8 cellular contexts compared by ENCODE assay signal in genomic region chrX:47143894-47144625, GRCh38. TPM values are rescaled to one million over a fixed set of nuclear protein-coding genes. Genes with fewer than 3 reads are reported as not detected.
DNase-seq lines count a peak whose midpoint lies in the region; ATAC-seq and TF ChIP-seq lines count a peak whose summit lies in the region.

No MANE protein-coding gene starts in this region.

- peaks cover 54% of the 10 kb centered on the region for H3K79me2 ChIP-seq in MM.1S (ENCODE audit: low read length)

- H3K36me3 ChIP-seq in MM.1S (replicated peaks; ENCODE audit: insufficient read depth, low read length) (no peaks in the 10 kb centered on the region), neutrophil (no peaks in the 10 kb centered on the region)

- no peaks in the 10 kb centered on the region for H3K9me3 Mint-ChIP-seq in activated T-helper 17 cell treated with anti-CD3 and anti-CD28 coated beads, Interleukin-2, amount 50 U/mL, for 72 hours

- peaks cover 3% of the 10 kb centered on the region; the same call in 1 of the 2 replicates for H4K20me1 ChIP-seq in MM.1S (ENCODE audit: insufficient read depth, low read length)

- no peaks in the 10 kb centered on the region for H3K4me1 ChIP-seq in MM.1S (ENCODE audit: low read length)
- H3K4me1 ChIP-seq in neutrophil (ENCODE audit: control insufficient read depth in 1 of 2, insufficient read depth in 1 of 2, low read depth in 1 of 2, low read length in 1 of 2), result peaks cover 23% of the 10 kb centered on the region in 2 experiments

- peak overlapping the region; percentile 66 for H3K4me2 ChIP-seq in MM.1S (ENCODE audit: low read depth, low read length)

- H3K4me3 ChIP-seq in MM.1S (ENCODE audit: low read length) (peak overlapping the region; percentile 85), neutrophil (ENCODE audit: low read depth in 1 of 2, low read length in 1 of 2) (peak overlapping the region; percentile 73 to 79)

- H3K27ac Mint-ChIP-seq in activated T-helper 17 cell treated with anti-CD3 and anti-CD28 coated beads, Interleukin-2, amount 50 U/mL, for 72 hours, result peak overlapping the region; percentile 100

- DNase-seq in DMS 273 (lab: John Stamatoyannopoulos, UW; ENCODE audit: unreplicated experiment) (peak; percentile 71), DMS 273 treated with DMSO at 0.1 percent for 48 hours (lab: John Stamatoyannopoulos, UW) (no peak), MM.1S (peak; percentile 46), globus pallidus (ENCODE audit: low spot score) (peak; percentile 37)

- H3K36me3 Mint-ChIP-seq in activated T-helper 17 cell treated with anti-CD3 and anti-CD28 coated beads, Interleukin-2, amount 50 U/mL, for 72 hours (ENCODE audit: low read depth), result peaks cover 83% of the 10 kb centered on the region

- H3K9me3 ChIP-seq in MM.1S (replicated peaks; ENCODE audit: insufficient read depth, low read length), result no peaks in the 10 kb centered on the region
- H3K9me3 ChIP-seq in neutrophil, result no peaks in the 10 kb centered on the region

- peaks cover 6% of the 10 kb centered on the region; the same call in 1 of the 2 replicates for H3F3A ChIP-seq in MM.1S (ENCODE audit: insufficient read depth, low read length)

- H3K27ac ChIP-seq in MM.1S (ENCODE audit: low read length) (peak overlapping the region; percentile 98), neutrophil (peak overlapping the region; percentile 95)

- ATAC-seq in GM21576 (IDR thresholded peaks at IDR 0.05; ENCODE audit: unreplicated experiment) (peak; percentile 8), HG03439 (IDR thresholded peaks at IDR 0.05; ENCODE audit: unreplicated experiment) (no peak)
- no peak for ATAC-seq in activated T-helper 17 cell treated with anti-CD3 and anti-CD28 coated beads, Interleukin-2, amount 50 U/mL, for 72 hours (replicated peaks)

- TF ChIP-seq CTCF in MM.1S (IDR thresholded peaks at IDR 0.05; ENCODE audit: low read length) (no peak), neutrophil (IDR thresholded peaks at IDR 0.05) (no peak)

- H3K4me3 Mint-ChIP-seq in activated T-helper 17 cell treated with anti-CD3 and anti-CD28 coated beads, Interleukin-2, amount 50 U/mL, for 72 hours, result peak overlapping the region; percentile 99

- H3K4me1 Mint-ChIP-seq in activated T-helper 17 cell treated with anti-CD3 and anti-CD28 coated beads, Interleukin-2, amount 50 U/mL, for 72 hours, result peaks cover 11% of the 10 kb centered on the region

- no peaks in the 10 kb centered on the region for H3K27me3 ChIP-seq in MM.1S (replicated peaks; ENCODE audit: insufficient read depth, low read length)
- H3K27me3 ChIP-seq in neutrophil, result no peaks in the 10 kb centered on the region

- H3K9ac ChIP-seq in MM.1S (ENCODE audit: low read length), result peak overlapping the region; percentile 96

- no peaks in the 10 kb centered on the region for H3K27me3 Mint-ChIP-seq in activated T-helper 17 cell treated with anti-CD3 and anti-CD28 coated beads, Interleukin-2, amount 50 U/mL, for 72 hours

- no peaks in the 10 kb centered on the region for H3K9me2 ChIP-seq in MM.1S (replicated peaks; ENCODE audit: insufficient read depth, low read length)

- peak overlapping the region; percentile 61 for H2AFZ ChIP-seq in MM.1S (ENCODE audit: low read length)

RNA-seq across cellular contexts. Expression of gene NDUFB11, which starts 0.4 kb away (rescaled TPM):
- 10 to 100 TPM; 72.3 to 94.4 TPM for total RNA-seq in activated T-helper 17 cell treated with anti-CD3 and anti-CD28 coated beads, Interleukin-2, amount 50 U/mL, for 72 hours

RNA-seq across cellular contexts. Expression of gene RBM10, which starts 1.0 kb away (rescaled TPM):
- 10 to 100 TPM; 54.3 to 57.9 TPM for total RNA-seq in activated T-helper 17 cell treated with anti-CD3 and anti-CD28 coated beads, Interleukin-2, amount 50 U/mL, for 72 hours

RNA-seq across cellular contexts. Expression of gene UBA1, which starts 49.6 kb away (rescaled TPM):
- total RNA-seq in activated T-helper 17 cell treated with anti-CD3 and anti-CD28 coated beads, Interleukin-2, amount 50 U/mL, for 72 hours, result 100 to 1,000 TPM; 227 to 255 TPM
